ENCODE assay signal across 30 cellular contexts in the genomic region with DNA sequence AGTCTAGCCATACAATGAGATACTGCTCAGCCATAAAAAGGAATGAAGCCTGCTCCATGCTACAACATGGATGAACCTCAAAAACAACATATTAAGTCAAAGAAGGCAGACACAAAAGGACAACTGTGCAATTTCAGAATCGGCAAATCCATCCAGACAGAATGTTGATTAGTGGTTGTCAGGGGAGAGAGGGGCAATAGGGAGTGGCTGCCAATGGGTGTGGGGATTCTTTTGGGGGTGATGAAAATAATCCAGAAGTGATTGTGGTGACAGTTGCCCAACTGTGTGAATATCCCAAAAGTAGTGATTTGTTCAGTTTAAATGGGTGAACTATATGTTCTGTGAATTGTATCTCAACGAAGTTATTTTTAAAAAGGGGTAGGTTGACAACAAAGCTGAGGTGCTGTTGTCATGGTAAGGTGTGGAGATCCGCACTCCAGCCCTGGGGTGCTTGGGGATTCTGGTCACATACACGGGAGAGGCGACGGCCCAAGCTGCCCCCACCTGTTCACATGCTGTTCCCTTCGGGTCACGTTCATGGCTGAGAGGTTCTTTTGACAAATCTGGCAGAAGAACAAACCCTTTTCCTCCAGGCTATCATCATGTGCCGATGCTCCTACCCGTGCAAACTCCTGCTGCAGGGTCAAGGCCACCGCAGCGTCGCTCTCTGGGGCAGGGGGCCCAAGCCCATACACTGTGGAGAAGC. TPM values are rescaled to one million over a fixed set of nuclear protein-coding genes. Genes with fewer than 3 reads are reported as not detected.
"Had no signal": no experiment of that assay in that cellular context is flagged by ENCODE, and none has a peak within 500 bp of the region (broad histone marks: within the 10 kb centered on the region; RNA-seq: fewer than 3 reads in every experiment).

No MANE protein-coding gene starts in this region.

- H3K9ac ChIP-seq: KMS-11 had no signal

- H3K9me3 ChIP-seq: Peyer's patch had no signal

- H3K27ac ChIP-seq: KMS-11, Peyer's patch, RWPE1 had no signal

- H3K4me3 ChIP-seq: Peyer's patch had no signal

- H3K27me3 Mint-ChIP-seq: activated B cell treated with CpG ODN at 0.5 μM for 24 hours; activated CD4-positive, alpha-beta memory T cell treated with anti-CD3 and anti-CD28 coated beads, Interleukin-2, amount 10 ng/mL, durations not matched to agents 7 days and 5 days; activated CD4-positive, alpha-beta T cell treated with anti-CD3 and anti-CD28 coated beads, Interleukin-2, amount 10 ng/mL, durations not matched to agents 24 days and 14 days; activated naive CD8-positive, alpha-beta T cell; activated T-helper 17 cell treated with anti-CD3 and anti-CD28 coated beads, Interleukin-2, amount 50 U/mL, for 72 hours had no signal

- ATAC-seq: activated T-helper 17 cell treated with anti-CD3 and anti-CD28 coated beads, Interleukin-2, amount 50 U/mL, for 72 hours had no signal

- FAIRE-seq: astrocyte, TTC549 had no signal

- DNase-seq: activated B cell treated with CpG ODN at 0.5 μM for 24 hours; activated CD4-positive, alpha-beta memory T cell treated with anti-CD3 and anti-CD28 coated beads, Interleukin-2, amount 10 ng/mL, durations not matched to agents 7 days and 5 days; activated CD4-positive, alpha-beta T cell treated with anti-CD3 and anti-CD28 coated beads for 1 hour; activated CD4-positive, alpha-beta T cell treated with anti-CD3 and anti-CD28 coated beads, Interleukin-2, amount 10 ng/mL, durations not matched to agents 24 days and 14 days; activated gamma-delta T cell; activated naive CD4-positive, alpha-beta T cell treated with anti-CD3 and anti-CD28 coated beads for 36 hours; activated T-cell treated with anti-CD3 and anti-CD28 coated beads for 4 hours; activated T-cell treated with anti-CD3 and anti-CD28 coated beads, Interleukin-2, amount 50 U/mL, for 48 hours; amygdala; NCI-H1092; NCI-H1417; NCI-H1694; NCI-H2029; NCI-H345; NCI-H510A; NCI-H526 treated with DMSO at 0.1 percent for 48 hours; NK-92 treated with Interleukin-12 subunit alpha and Interleukin-12 subunit beta, amount 100 ng/mL, for 24 hours; Peyer's patch; SHP77 treated with DMSO at 0.1 percent for 48 hours; T-helper 2 cell; T1000 had no signal

- H3K9me3 Mint-ChIP-seq: activated B cell treated with CpG ODN at 0.5 μM for 24 hours; activated CD4-positive, alpha-beta memory T cell treated with anti-CD3 and anti-CD28 coated beads, Interleukin-2, amount 10 ng/mL, durations not matched to agents 7 days and 5 days; activated CD4-positive, alpha-beta T cell treated with anti-CD3 and anti-CD28 coated beads, Interleukin-2, amount 10 ng/mL, durations not matched to agents 24 days and 14 days; activated naive CD4-positive, alpha-beta T cell treated with anti-CD3 and anti-CD28 coated beads for 36 hours; activated T-helper 17 cell treated with anti-CD3 and anti-CD28 coated beads, Interleukin-2, amount 50 U/mL, for 72 hours had no signal

- H3K27ac Mint-ChIP-seq: activated B cell treated with CpG ODN at 0.5 μM for 24 hours; activated CD4-positive, alpha-beta memory T cell treated with anti-CD3 and anti-CD28 coated beads, Interleukin-2, amount 10 ng/mL, durations not matched to agents 7 days and 5 days; activated CD4-positive, alpha-beta T cell treated with anti-CD3 and anti-CD28 coated beads, Interleukin-2, amount 10 ng/mL, durations not matched to agents 24 days and 14 days; activated naive CD4-positive, alpha-beta T cell treated with anti-CD3 and anti-CD28 coated beads for 36 hours; activated naive CD8-positive, alpha-beta T cell; activated T-helper 17 cell treated with anti-CD3 and anti-CD28 coated beads, Interleukin-2, amount 50 U/mL, for 72 hours; brain had no signal

- H3K4me1 ChIP-seq: Peyer's patch had no signal

- H3K27me3 ChIP-seq: Peyer's patch had no signal

- H3K4me3 Mint-ChIP-seq: activated B cell treated with CpG ODN at 0.5 μM for 24 hours; activated CD4-positive, alpha-beta memory T cell treated with anti-CD3 and anti-CD28 coated beads, Interleukin-2, amount 10 ng/mL, durations not matched to agents 7 days and 5 days; activated CD4-positive, alpha-beta T cell treated with anti-CD3 and anti-CD28 coated beads, Interleukin-2, amount 10 ng/mL, durations not matched to agents 24 days and 14 days; activated naive CD4-positive, alpha-beta T cell treated with anti-CD3 and anti-CD28 coated beads for 36 hours; activated naive CD8-positive, alpha-beta T cell; activated T-helper 17 cell treated with anti-CD3 and anti-CD28 coated beads, Interleukin-2, amount 50 U/mL, for 72 hours; brain had no signal

- H3K4me1 Mint-ChIP-seq: activated CD4-positive, alpha-beta memory T cell treated with anti-CD3 and anti-CD28 coated beads, Interleukin-2, amount 10 ng/mL, durations not matched to agents 7 days and 5 days; activated T-helper 17 cell treated with anti-CD3 and anti-CD28 coated beads, Interleukin-2, amount 50 U/mL, for 72 hours; brain had no signal

RNA-seq across cellular contexts. Expression of a gene that starts 24.6 kb away (rescaled TPM):
- total RNA-seq: MCF 10A, SK-MEL-5 had no signal
